7 cellular contexts compared by ENCODE assay signal in genomic region chr16:31269973-31270372, GRCh38. TPM values are rescaled to one million over a fixed set of nuclear protein-coding genes. Genes with fewer than 3 reads are reported as not detected.
"Had no signal": no experiment of that assay in that cellular context is flagged by ENCODE, and none has a peak within 500 bp of the region (broad histone marks: within the 10 kb centered on the region; RNA-seq: fewer than 3 reads in every experiment).

No MANE protein-coding gene starts in this region.

RNA-seq across cellular contexts. Expression of gene ITGAM, which starts 10.2 kb away (rescaled TPM):
- total RNA-seq: M059J had no signal

RNA-seq across cellular contexts. Expression of gene PYDC1, which starts 53.0 kb away (rescaled TPM):
- total RNA-seq: M059J, OCI-LY7, PC-9, Peyer's patch, Right ventricle myocardium superior, SJSA1 had no signal
- polyA plus RNA-seq: SK-N-SH had no signal

RNA-seq across cellular contexts. Expression of gene TRIM72, which starts 56.1 kb away (rescaled TPM):
- total RNA-seq: M059J, Peyer's patch, SJSA1 had no signal
